6 cellular contexts compared by ENCODE assay signal in genomic region chr11:64869571-64870175, GRCh38. TPM values are rescaled to one million over a fixed set of nuclear protein-coding genes. Genes with fewer than 3 reads are reported as not detected.
DNase-seq lines count a peak whose midpoint lies in the region; TF ChIP-seq lines count a peak whose summit lies in the region.

No MANE protein-coding gene starts in this region.

- TF ChIP-seq CTCF in fibroblast of the aortic adventitia (IDR thresholded peaks at IDR 0.05; ENCODE audit: insufficient read depth, low read length) = peak; percentile 15
- no peak for TF ChIP-seq CTCF in tibial nerve (IDR thresholded peaks at IDR 0.05)

- peaks cover 0 to 29% (median 0%) of the 10 kb centered on the region in 3 donors for H3K36me3 ChIP-seq in tibial nerve

- no peaks in the 10 kb centered on the region for H3K27me3 ChIP-seq in tibial nerve

- TF ChIP-seq POLR2A in tibial nerve (IDR thresholded peaks at IDR 0.05) = no peak

- H3K4me1 Mint-ChIP-seq in activated T-cell treated with anti-CD3 and anti-CD28 coated beads, Interleukin-2, amount 50 U/mL, for 24 hours (ENCODE audit: low read depth) = peaks cover 89% of the 10 kb centered on the region

- H3K4me3 ChIP-seq in fibroblast of the aortic adventitia (ENCODE audit: low read depth, low read length) = peak overlapping the region; percentile 31
- no peak overlapping the region for H3K4me3 ChIP-seq in tibial nerve

- H3K9me3 ChIP-seq in tibial nerve = no peaks in the 10 kb centered on the region

- peak overlapping the region; percentile 68 for H3K4me3 Mint-ChIP-seq in activated T-cell treated with anti-CD3 and anti-CD28 coated beads, Interleukin-2, amount 50 U/mL, for 24 hours

- peak overlapping the region; percentile 90 for H3K27ac Mint-ChIP-seq in activated T-cell treated with anti-CD3 and anti-CD28 coated beads, Interleukin-2, amount 50 U/mL, for 24 hours

- no peaks in the 10 kb centered on the region for H3K27me3 Mint-ChIP-seq in activated T-cell treated with anti-CD3 and anti-CD28 coated beads, Interleukin-2, amount 50 U/mL, for 24 hours

- H3K27ac ChIP-seq in tibial nerve = peak overlapping the region; percentile 30 to 98 (median 74)

- peaks cover 4 to 85% (median 65%) of the 10 kb centered on the region in 4 donors for H3K4me1 ChIP-seq in tibial nerve

- peaks cover 91% of the 10 kb centered on the region for H3K36me3 Mint-ChIP-seq in activated T-cell treated with anti-CD3 and anti-CD28 coated beads, Interleukin-2, amount 50 U/mL, for 24 hours (ENCODE audit: low read depth)

- peaks cover 8% of the 10 kb centered on the region for H3K9me3 Mint-ChIP-seq in activated T-cell treated with anti-CD3 and anti-CD28 coated beads, Interleukin-2, amount 50 U/mL, for 24 hours

- 62% methylated on average over 9 of the region's 9 CpGs; no CpG with 5 or more reads in 1 of the 2 donors for WGBS in tibial nerve, 2 donors

- DNase-seq in activated T-cell treated with anti-CD3 and anti-CD28 coated beads, Interleukin-2, amount 50 U/mL, for 24 hours = peak; percentile 51
- no peak for DNase-seq in activated T-cell treated with anti-CD3 and anti-CD28 coated beads, Interleukin-2, amount 50 U/mL, for 1 hour
- DNase-seq in fibroblast of the aortic adventitia (ENCODE audit: low read depth) (no peak), tibial nerve (ENCODE audit: low spot score in 2 of 2) (no peak), DMS79 treated with DMSO at 0.1 percent for 48 hours (lab: John Stamatoyannopoulos, UW) (no peak)
- DNase-seq in stimulated activated CD4-positive, alpha-beta T cell treated with anti-CD3 and anti-CD28 coated beads, Interleukin-12 subunit alpha, Interleukin-12 subunit beta, amount 100 ng/mL, for 4 hours = no peak

- TF ChIP-seq EP300 in tibial nerve (IDR thresholded peaks at IDR 0.05) = no peak

RNA-seq across cellular contexts. Expression of gene EHD1, which starts 8.7 kb away (rescaled TPM):
- total RNA-seq in fibroblast of the aortic adventitia (ENCODE audit: low replicate concordance) (68.1 and 113 TPM in 2 replicates), tibial nerve (10 to 100 TPM; 35.2 to 93.9 (median 42.6) TPM)

RNA-seq across cellular contexts. Expression of gene CDC42BPG, which starts 25.2 kb away (rescaled TPM):
- total RNA-seq in fibroblast of the aortic adventitia (ENCODE audit: low replicate concordance) (0.08 and 0.09 TPM in 2 replicates), tibial nerve (under 1 TPM in 3 of 4 donors, not detected in 1; under 0.01 to 0.30 (median 0.21) TPM)

RNA-seq across cellular contexts. Expression of gene ATG2A, which starts 47.3 kb away (rescaled TPM):
- total RNA-seq in fibroblast of the aortic adventitia (ENCODE audit: low replicate concordance) (18.2 and 18.8 TPM in 2 replicates), tibial nerve (10 to 100 TPM; 33.0 to 93.6 (median 45.8) TPM)

RNA-seq across cellular contexts. Expression of gene PPP2R5B, which starts 54.8 kb away (rescaled TPM):
- 7.9 and 9.3 TPM in 2 replicates for total RNA-seq in fibroblast of the aortic adventitia (ENCODE audit: low replicate concordance)
- total RNA-seq in tibial nerve = 10 to 100 TPM; 10.7 to 21.4 (median 20.2) TPM

RNA-seq across cellular contexts. Expression of gene MEN1, which starts 59.3 kb away (rescaled TPM):
- 6.2 and 15.9 TPM in 2 replicates for total RNA-seq in fibroblast of the aortic adventitia (ENCODE audit: low replicate concordance)
- 10 to 100 TPM; 15.3 to 30.9 (median 19.7) TPM for total RNA-seq in tibial nerve
